8 cellular contexts compared by ENCODE assay signal in the genomic region with DNA sequence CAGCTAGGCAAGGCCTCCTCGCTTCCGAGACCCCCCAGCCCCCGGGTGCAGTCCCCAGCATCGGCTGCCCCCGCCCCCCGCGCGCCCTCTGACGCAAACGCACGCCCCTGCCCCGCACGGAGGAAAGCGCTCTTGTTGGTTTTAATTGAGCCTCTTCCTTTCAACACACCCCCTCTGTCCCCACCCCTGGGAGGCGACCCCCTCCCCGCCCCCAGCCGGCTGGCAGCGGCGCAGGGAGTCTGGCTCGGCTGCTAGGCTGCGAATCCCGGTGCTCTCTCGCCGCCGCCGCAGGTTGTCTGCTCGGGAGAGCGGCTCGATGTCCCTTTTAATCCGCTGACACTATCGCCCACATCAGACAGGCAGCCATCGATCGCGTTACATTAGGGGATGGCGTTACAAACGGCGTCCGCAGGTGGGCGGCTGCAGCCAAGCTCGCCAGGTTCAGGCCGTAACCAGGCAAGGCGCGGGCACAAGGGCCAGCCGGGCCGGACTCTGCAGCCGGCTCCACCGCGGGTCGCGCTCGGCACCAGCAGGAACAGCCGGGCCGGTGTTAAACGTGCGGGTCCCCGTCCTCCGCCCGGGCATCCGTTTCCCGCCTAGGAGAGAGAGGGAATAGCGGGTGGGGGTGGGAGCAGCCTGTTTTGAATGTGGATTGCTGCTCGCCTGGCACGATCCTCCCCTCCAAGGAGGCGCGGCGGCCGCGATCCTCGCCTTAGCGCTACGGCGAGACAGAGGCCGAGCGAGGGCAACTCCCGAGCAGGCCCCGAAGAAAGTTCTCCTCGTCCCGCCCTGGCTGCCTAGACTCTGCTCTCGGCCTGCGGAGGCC. TPM values are rescaled to one million over a fixed set of nuclear protein-coding genes. Genes with fewer than 3 reads are reported as not detected.
A peak's percentile ranks its signal among the peaks of the same experiment; 100 is the strongest.
DNase-seq lines count a peak whose midpoint lies in the region; ATAC-seq and TF ChIP-seq lines count a peak whose summit lies in the region.

No MANE protein-coding gene starts in this region.

- H3K9me3 ChIP-seq in SJSA1 (replicated peaks): no peaks in the 10 kb centered on the region

- H3K27ac ChIP-seq in SJSA1: peak overlapping the region; percentile 38

- TF ChIP-seq CTCF in endothelial cell (IDR thresholded peaks at IDR 0.05; ENCODE audit: unreplicated experiment): no peak

- ATAC-seq in HG02884 (IDR thresholded peaks at IDR 0.05; ENCODE audit: unreplicated experiment): no peak

- DNase-seq in NCI-H345 (lab: John Stamatoyannopoulos, UW) (peak; percentile 50), NCI-H345 treated with DMSO at 0.1 percent for 48 hours (lab: John Stamatoyannopoulos, UW; ENCODE audit: unreplicated experiment) (no peak), SJSA1 (ENCODE audit: low read depth in 1 of 2, low spot score in 2 of 2) (peak in 1 of 2 experiments; percentile 66), endothelial cell (ENCODE audit: low spot score) (no peak), myocyte (ENCODE audit: low read depth) (peak; percentile 55), Ammon's horn (ENCODE audit: low spot score) (no peak), cerebellum (ENCODE audit: low spot score) (no peak)

- no peaks in the 10 kb centered on the region; the same call in 1 of the 2 replicates for H3K36me3 ChIP-seq in SJSA1

- no peak overlapping the region for H3K27ac Mint-ChIP-seq in endothelial cell (ENCODE audit: unreplicated experiment)

- H3K4me3 ChIP-seq in SJSA1: peak overlapping the region; percentile 81

- H3K4me1 ChIP-seq in SJSA1 (replicated peaks): peaks cover 6% of the 10 kb centered on the region

- no peaks in the 10 kb centered on the region for H3K9me3 Mint-ChIP-seq in endothelial cell (ENCODE audit: unreplicated experiment)

- H3K4me3 Mint-ChIP-seq in endothelial cell (ENCODE audit: unreplicated experiment): peak overlapping the region; percentile 75

- no peaks in the 10 kb centered on the region for H3K27me3 ChIP-seq in SJSA1 (replicated peaks)

- H3K4me1 Mint-ChIP-seq in endothelial cell (ENCODE audit: unreplicated experiment): peaks cover 17% of the 10 kb centered on the region

- H3K27me3 Mint-ChIP-seq in endothelial cell (ENCODE audit: unreplicated experiment): peaks cover 19% of the 10 kb centered on the region

- no peaks in the 10 kb centered on the region for H3K36me3 Mint-ChIP-seq in endothelial cell (ENCODE audit: low read depth, unreplicated experiment)

RNA-seq across cellular contexts. Expression of a gene that starts 1.2 kb away (rescaled TPM):
- total RNA-seq in SJSA1 (2014; rRNA removed; shearing (Covaris generic)): 6.0 and 9.2 TPM in 2 replicates
- total RNA-seq in endothelial cell (ENCODE audit: unreplicated experiment): 6.4 TPM
- 3.2 and 5.5 TPM in 2 replicates for total RNA-seq in myocyte
- 18.9 TPM for polyA plus RNA-seq in myocyte (2012)
- total RNA-seq in cerebellum: 70.1 TPM

RNA-seq across cellular contexts. Expression of a gene that starts 3.2 kb away (rescaled TPM):
- total RNA-seq in SJSA1 (2014; rRNA removed; shearing (Covaris generic)): 3.6 and 6.2 TPM in 2 replicates
- total RNA-seq in endothelial cell (ENCODE audit: unreplicated experiment): 2.1 TPM
- total RNA-seq in myocyte: 5.4 and 7.7 TPM in 2 replicates
- polyA plus RNA-seq in myocyte (2012): 11.8 TPM
- 97.7 TPM for total RNA-seq in cerebellum

Comparison
In these comparisons a context has a peak if more than half of its experiments do, and no peak if none do; other contexts are left out.
1. DNase-seq: peak in NCI-H345 (single experiment) and myocyte (single experiment); none in NCI-H345 treated with DMSO at 0.1 percent for 48 hours (single experiment), endothelial cell (single experiment), Ammon's horn (single experiment) and cerebellum (single experiment).
2. RNA of a gene that starts 3.2 kb away (total RNA-seq): 97.7 TPM in cerebellum (single experiment); 5.4 to 7.7 TPM in myocyte, 3.6 to 6.2 TPM in SJSA1 and 2.1 TPM in endothelial cell (single experiment); every median in the first group is over 10 times any median in the second.